ENCODE assay signal across 1 cellular context in genomic region chr12:575948-576612, GRCh38.
TF ChIP-seq lines count a peak whose summit lies in the region.

No MANE protein-coding gene starts in this region.

TF ChIP-seq in K562, 482 proteins besides CTCF, POLR2A, EP300 and RAD21 (continued from another document and continues in another):
- no peak for TF ChIP-seq ZNF699 (CRISPR knock-in tag; IDR thresholded peaks at IDR 0.05; ENCODE audit: insufficient replicate concordance)
- no peak for TF ChIP-seq NEUROD1 (IDR thresholded peaks at IDR 0.05; ENCODE audit: borderline replicate concordance, low read depth, low read length, partially characterized antibody)
- TF ChIP-seq ZNF511 (CRISPR knock-in tag; IDR thresholded peaks at IDR 0.05) = no peak; the same call in 1 of the 2 replicates
- no peak for TF ChIP-seq RBM17 (IDR thresholded peaks at IDR 0.05; ENCODE audit: borderline replicate concordance, low read depth, low read length)
- TF ChIP-seq ARNT (IDR thresholded peaks at IDR 0.05) = no peak
- TF ChIP-seq YY1 (IDR thresholded peaks at IDR 0.05; ENCODE audit: borderline replicate concordance in 1 of 3, control insufficient read depth in 1 of 3, extremely low read depth in 1 of 3, insufficient read depth in 3 of 3, insufficient read length in 1 of 3, insufficient replicate concordance in 2 of 3, low read depth in 1 of 3, low read length in 2 of 3) = peak in 2 of 3 experiments; percentile 23 to 56
- TF ChIP-seq FOXA3 (CRISPR knock-in tag; conservative IDR thresholded peaks at IDR 0.05 in 1 of 2, IDR thresholded peaks at IDR 0.05 in 1 of 2) = no peak
- no peak for TF ChIP-seq TCFL5 (CRISPR knock-in tag; conservative IDR thresholded peaks at IDR 0.05)
- TF ChIP-seq NFIC (IDR thresholded peaks at IDR 0.05) = no peak
- TF ChIP-seq TBL1XR1 (IDR thresholded peaks at IDR 0.05; ENCODE audit: low read length in 2 of 2) = no peak
- TF ChIP-seq NCOR1 (IDR thresholded peaks at IDR 0.05) = peak; percentile 38; the same call in 1 of the 2 replicates
- no peak for TF ChIP-seq MAFG (tag; conservative IDR thresholded peaks at IDR 0.05)
- no peak for TF ChIP-seq JUN (IDR thresholded peaks at IDR 0.05; ENCODE audit: borderline replicate concordance, low read depth, low read length)
- no peak for TF ChIP-seq JUN (CRISPR knock-in tag; IDR thresholded peaks at IDR 0.05; ENCODE audit: borderline replicate concordance)
- TF ChIP-seq ETS1 (conservative IDR thresholded peaks at IDR 0.05; ENCODE audit: control insufficient read depth, low read depth, low read length) = no peak
- no peak for TF ChIP-seq SLC30A9 (CRISPR knock-in tag; IDR thresholded peaks at IDR 0.05)
- no peak for TF ChIP-seq BDP1 (IDR thresholded peaks at IDR 0.05; ENCODE audit: insufficient read depth, insufficient read length)
- 0 out of 2 replicates have a peak, but pooled peaks have one; percentile 59 for TF ChIP-seq ZNF668 (CRISPR knock-in tag; IDR thresholded peaks at IDR 0.05)
- TF ChIP-seq ZBTB5 (IDR thresholded peaks at IDR 0.05) = no peak
- TF ChIP-seq JUNB (CRISPR knock-in tag; conservative IDR thresholded peaks at IDR 0.05) = no peak
- no peak for TF ChIP-seq MBD2 (IDR thresholded peaks at IDR 0.05; ENCODE audit: borderline replicate concordance, low read depth)
- TF ChIP-seq ZNF507 (tag; conservative IDR thresholded peaks at IDR 0.05) = no peak
- peak; percentile 64; the same call in 1 of the 2 replicates for TF ChIP-seq ZNF584 (CRISPR knock-in tag; IDR thresholded peaks at IDR 0.05; ENCODE audit: low read depth)
- TF ChIP-seq CC2D1A (IDR thresholded peaks at IDR 0.05) = no peak
- no peak for TF ChIP-seq DDX20 (tag; IDR thresholded peaks at IDR 0.05; ENCODE audit: low read depth)
- TF ChIP-seq POU5F1 (IDR thresholded peaks at IDR 0.05; ENCODE audit: borderline replicate concordance, low read depth, low read length, partially characterized antibody) = no peak
- no peak for TF ChIP-seq FOXM1 (IDR thresholded peaks at IDR 0.05; ENCODE audit: low read depth)
- no peak for TF ChIP-seq FOXM1 (CRISPR knock-in tag; IDR thresholded peaks at IDR 0.05; ENCODE audit: low read depth)
- TF ChIP-seq ZNF174 (CRISPR knock-in tag; IDR thresholded peaks at IDR 0.05) = no peak
- peak; percentile 37; the same call in 1 of the 2 replicates for TF ChIP-seq ZBTB9 (CRISPR knock-in tag; IDR thresholded peaks at IDR 0.05)
- TF ChIP-seq UBTF (IDR thresholded peaks at IDR 0.05; ENCODE audit: borderline replicate concordance in 1 of 2, low read depth in 2 of 2, low read length in 2 of 2) = no peak
- peak; percentile 27; the same call in 1 of the 2 replicates for TF ChIP-seq ARID1B (IDR thresholded peaks at IDR 0.05)
- no peak for TF ChIP-seq SAP30 (IDR thresholded peaks at IDR 0.05; ENCODE audit: borderline replicate concordance, insufficient read depth, low read depth, low read length, poor library complexity, severe bottlenecking)
- no peak for TF ChIP-seq FOXJ2 (tag; IDR thresholded peaks at IDR 0.05)
- TF ChIP-seq RBBP5 (IDR thresholded peaks at IDR 0.05; ENCODE audit: borderline replicate concordance, insufficient read depth, low read length, poor library complexity, severe bottlenecking) = no peak
- TF ChIP-seq SMC3 (conservative IDR thresholded peaks at IDR 0.05; ENCODE audit: insufficient read depth, low read depth, low read length) = peak; percentile 78
- no peak for TF ChIP-seq ZNF224 (CRISPR knock-in tag; IDR thresholded peaks at IDR 0.05)
- 0 out of 2 replicates have a peak, but pooled peaks have one; percentile 20 for TF ChIP-seq ZNF384 (IDR thresholded peaks at IDR 0.05; ENCODE audit: low read depth, low read length)
- TF ChIP-seq ZBTB34 (CRISPR knock-in tag; IDR thresholded peaks at IDR 0.05) = no peak
- no peak; the same call in 1 of the 2 replicates for TF ChIP-seq ZNF311 (CRISPR knock-in tag; IDR thresholded peaks at IDR 0.05)
- TF ChIP-seq ZNF696 (CRISPR knock-in tag; conservative IDR thresholded peaks at IDR 0.05) = no peak
- no peak for TF ChIP-seq U2AF2 (optimal IDR thresholded peaks at IDR 0.05; ENCODE audit: low read depth, low read length)
- peak; percentile 21; the same call in 1 of the 2 replicates for TF ChIP-seq REST (CRISPR knock-in tag; IDR thresholded peaks at IDR 0.05; ENCODE audit: low read depth)
- TF ChIP-seq L3MBTL2 (IDR thresholded peaks at IDR 0.05) = peak; percentile 96
- TF ChIP-seq GTF2B (IDR thresholded peaks at IDR 0.05; ENCODE audit: extremely low read depth, insufficient read length) = no peak
- TF ChIP-seq NR2F6 (CRISPR knock-in tag; IDR thresholded peaks at IDR 0.05) = no peak
- no peak for TF ChIP-seq ZNF518B (CRISPR knock-in tag; IDR thresholded peaks at IDR 0.05)
- TF ChIP-seq MAFK (IDR thresholded peaks at IDR 0.05; ENCODE audit: low read length) = no peak
- TF ChIP-seq IRF2 (CRISPR knock-in tag; IDR thresholded peaks at IDR 0.05) = no peak
- peak; percentile 92 for TF ChIP-seq USF1 (CRISPR knock-in tag; IDR thresholded peaks at IDR 0.05)
- TF ChIP-seq ATF7 (IDR thresholded peaks at IDR 0.05) = 0 out of 2 replicates have a peak, but pooled peaks have one; percentile 22
